1 cellular context compared by ENCODE assay signal in genomic region chr9:126860757-126861466, GRCh38.
TF ChIP-seq lines count a peak whose summit lies in the region.

No MANE protein-coding gene starts in this region.

TF ChIP-seq in K562, 482 proteins besides CTCF, POLR2A, EP300 and RAD21 (continues in another document):
- no peak for TF ChIP-seq NR2C2 (CRISPR knock-in tag; IDR thresholded peaks at IDR 0.05)
- peak; percentile 97 for TF ChIP-seq NR2C2 (tag; IDR thresholded peaks at IDR 0.05)
- TF ChIP-seq MAZ (CRISPR knock-in tag; conservative IDR thresholded peaks at IDR 0.05 in 1 of 2, IDR thresholded peaks at IDR 0.05 in 1 of 2): peak in 1 of 2 experiments; percentile 66; a peak in 2 of 4 replicates
- TF ChIP-seq ATF1 (CRISPR knock-in tag; IDR thresholded peaks at IDR 0.05): no peak
- TF ChIP-seq ATF1 (tag; IDR thresholded peaks at IDR 0.05): no peak
- TF ChIP-seq E2F8 (IDR thresholded peaks at IDR 0.05; ENCODE audit: low read depth, partially characterized antibody): no peak
- TF ChIP-seq FOXP1 (CRISPR knock-in tag; IDR thresholded peaks at IDR 0.05): 0 out of 2 replicates have a peak, but pooled peaks have one; percentile 11
- peak; percentile 78 for TF ChIP-seq RBBP5 (IDR thresholded peaks at IDR 0.05; ENCODE audit: borderline replicate concordance, insufficient read depth, low read length, poor library complexity, severe bottlenecking)
- peak; percentile 94 for TF ChIP-seq ZKSCAN8 (CRISPR knock-in tag; IDR thresholded peaks at IDR 0.05)
- TF ChIP-seq CREB1 (IDR thresholded peaks at IDR 0.05): no peak
- peak; percentile 36; the same call in 1 of the 2 replicates for TF ChIP-seq CREB1 (CRISPR knock-in tag; IDR thresholded peaks at IDR 0.05)
- no peak for TF ChIP-seq ERF (CRISPR knock-in tag; IDR thresholded peaks at IDR 0.05)
- no peak for TF ChIP-seq CBX3 (IDR thresholded peaks at IDR 0.05; ENCODE audit: borderline replicate concordance in 1 of 2, low read length in 2 of 2)
- TF ChIP-seq HMGN3 (IDR thresholded peaks at IDR 0.05; ENCODE audit: borderline replicate concordance, extremely low read depth, insufficient read length, low read depth, low read length): peak; percentile 47
- TF ChIP-seq TRIM25 (IDR thresholded peaks at IDR 0.05; ENCODE audit: borderline replicate concordance): no peak
- peak; percentile 55; the same call in 1 of the 2 replicates for TF ChIP-seq SMAD4 (CRISPR knock-in tag; conservative IDR thresholded peaks at IDR 0.05)
- TF ChIP-seq PHF8 (IDR thresholded peaks at IDR 0.05; ENCODE audit: borderline replicate concordance, low read length): peak; percentile 42; the same call in 1 of the 2 replicates
- no peak for TF ChIP-seq NFIX (CRISPR knock-in tag; IDR thresholded peaks at IDR 0.05; ENCODE audit: low read depth)
- peak in 1 of 2 experiments; percentile 22; a peak in 1 of 4 replicates for TF ChIP-seq FOXK2 (conservative IDR thresholded peaks at IDR 0.05 in 1 of 2, IDR thresholded peaks at IDR 0.05 in 1 of 2; ENCODE audit: low read depth in 2 of 2)
- 0 out of 4 replicates have a peak, but pooled peaks of 1 of the 2 experiments have one; percentile 32 for TF ChIP-seq MLX (CRISPR knock-in tag; conservative IDR thresholded peaks at IDR 0.05)
- TF ChIP-seq UBTF (IDR thresholded peaks at IDR 0.05; ENCODE audit: borderline replicate concordance in 1 of 2, low read depth in 2 of 2, low read length in 2 of 2): 0 out of 4 replicates have a peak, but pooled peaks of 1 of the 2 experiments have one; percentile 16
- 0 out of 2 replicates have a peak, but pooled peaks have one; percentile 14 for TF ChIP-seq THAP7 (CRISPR knock-in tag; IDR thresholded peaks at IDR 0.05)
- peak; percentile 41; the same call in 1 of the 2 replicates for TF ChIP-seq KAT7 (CRISPR knock-in tag; IDR thresholded peaks at IDR 0.05; ENCODE audit: borderline replicate concordance)
- TF ChIP-seq POLR2G (IDR thresholded peaks at IDR 0.05; ENCODE audit: low read depth, low read length): peak; percentile 68
- peak in 1 of 3 experiments; percentile 28 for TF ChIP-seq YY1 (IDR thresholded peaks at IDR 0.05; ENCODE audit: borderline replicate concordance in 1 of 3, control insufficient read depth in 1 of 3, extremely low read depth in 1 of 3, insufficient read depth in 3 of 3, insufficient read length in 1 of 3, insufficient replicate concordance in 2 of 3, low read depth in 1 of 3, low read length in 2 of 3)
- TF ChIP-seq NR3C1 (CRISPR knock-in tag; IDR thresholded peaks at IDR 0.05): no peak
- no peak for TF ChIP-seq ZBTB5 (IDR thresholded peaks at IDR 0.05)
- TF ChIP-seq POLR2AphosphoS2 (IDR thresholded peaks at IDR 0.05; ENCODE audit: low read length): no peak
- no peak for TF ChIP-seq IFI16 (CRISPR knock-in tag; IDR thresholded peaks at IDR 0.05)
- peak in 1 of 2 experiments; percentile 88 for TF ChIP-seq E2F6 (IDR thresholded peaks at IDR 0.05; ENCODE audit: borderline replicate concordance in 1 of 2, extremely low read depth in 1 of 2, insufficient read depth in 1 of 2, insufficient read length in 1 of 2, low read depth in 1 of 2, low read length in 1 of 2, poor library complexity in 1 of 2, severe bottlenecking in 1 of 2)
- no peak for TF ChIP-seq HDAC8 (tag; IDR thresholded peaks at IDR 0.05)
- no peak for TF ChIP-seq SIN3B (IDR thresholded peaks at IDR 0.05; ENCODE audit: low read depth)
- TF ChIP-seq PCBP2 (IDR thresholded peaks at IDR 0.05; ENCODE audit: low read depth, low read length, poor library complexity, severe bottlenecking): no peak
- peak; percentile 48; the same call in 1 of the 2 replicates for TF ChIP-seq GATAD2B (IDR thresholded peaks at IDR 0.05; ENCODE audit: borderline replicate concordance)
- no peak for TF ChIP-seq HNRNPH1 (optimal IDR thresholded peaks at IDR 0.05; ENCODE audit: low read depth, low read length)
- TF ChIP-seq ZFX (CRISPR knock-in tag; IDR thresholded peaks at IDR 0.05): peak; percentile 53
- no peak for TF ChIP-seq RFX1 (IDR thresholded peaks at IDR 0.05)
- TF ChIP-seq NONO (IDR thresholded peaks at IDR 0.05; ENCODE audit: low read depth in 2 of 2, low read length in 1 of 2): no peak; a peak in 1 of 4 replicates
- TF ChIP-seq SRSF9 (IDR thresholded peaks at IDR 0.05; ENCODE audit: borderline replicate concordance, low read depth, low read length): no peak
- TF ChIP-seq KDM5B (IDR thresholded peaks at IDR 0.05; ENCODE audit: insufficient replicate concordance, low read depth, low read length): peak; percentile 25
- TF ChIP-seq SAP30 (IDR thresholded peaks at IDR 0.05; ENCODE audit: borderline replicate concordance, insufficient read depth, low read depth, low read length, poor library complexity, severe bottlenecking): peak; percentile 45
- TF ChIP-seq RB1 (IDR thresholded peaks at IDR 0.05; ENCODE audit: low read depth): peak; percentile 42; the same call in 1 of the 2 replicates
- no peak for TF ChIP-seq SMARCB1 (IDR thresholded peaks at IDR 0.05; ENCODE audit: insufficient read length, low read depth)
- TF ChIP-seq BHLHE40 (IDR thresholded peaks at IDR 0.05; ENCODE audit: low read length): no peak
- TF ChIP-seq ZNF639 (CRISPR knock-in tag; conservative IDR thresholded peaks at IDR 0.05 in 1 of 2, IDR thresholded peaks at IDR 0.05 in 1 of 2): 0 out of 4 replicates have a peak, but pooled peaks of 1 of the 2 experiments have one; percentile 66
- 0 out of 2 replicates have a peak, but pooled peaks have one; percentile 17 for TF ChIP-seq CXXC5 (CRISPR knock-in tag; IDR thresholded peaks at IDR 0.05)
- TF ChIP-seq BCOR (IDR thresholded peaks at IDR 0.05): 0 out of 2 replicates have a peak, but pooled peaks have one; percentile 26
- peak; percentile 91 for TF ChIP-seq GABPA (tag; conservative IDR thresholded peaks at IDR 0.05; ENCODE audit: low read depth)
- TF ChIP-seq MTA2 (IDR thresholded peaks at IDR 0.05; ENCODE audit: low read depth): no peak
- TF ChIP-seq VEZF1 (CRISPR knock-in tag; IDR thresholded peaks at IDR 0.05): peak; percentile 85
